In genomic region chr1:32485554-32486255, GRCh38 we compare ENCODE assay signal across 17 cellular contexts. TPM values are rescaled to one million over a fixed set of nuclear protein-coding genes. Genes with fewer than 3 reads are reported as not detected.
"Had no signal": no experiment of that assay in that cellular context is flagged by ENCODE, and none has a peak within 500 bp of the region (broad histone marks: within the 10 kb centered on the region; RNA-seq: fewer than 3 reads in every experiment).

No MANE protein-coding gene starts in this region.

- H3K27me3 ChIP-seq: colonic mucosa, ovary, stomach had no signal

- DNase-seq: activated CD4-positive, alpha-beta memory T cell treated with anti-CD3 and anti-CD28 coated beads, Interleukin-2, amount 10 ng/mL, durations not matched to agents 7 days and 5 days; activated CD4-positive, alpha-beta T cell treated with anti-CD3 and anti-CD28 coated beads for 36 hours; activated gamma-delta T cell; activated T-cell treated with anti-CD3 and anti-CD28 coated beads, Interleukin-2, amount 50 U/mL, for 48 hours; aorta; colonic mucosa; effector CD4-positive, alpha-beta T cell; foreskin fibroblast; islet precursor cell; ovary; stimulated activated CD4-positive, alpha-beta T cell treated with anti-CD3 and anti-CD28 coated beads, Interleukin-4, amount 100 ng/mL, for 4 hours; stomach; T-helper 1 cell; WERI-Rb-1 had no signal

- H3K36me3 ChIP-seq: colonic mucosa, ovary, stomach, thoracic aorta had no signal

- H3K27ac ChIP-seq: colonic mucosa, ovary, WERI-Rb-1 had no signal

- H3K4me3 ChIP-seq: colonic mucosa, ovary, stomach, thoracic aorta had no signal

- H3K9me3 ChIP-seq: colonic mucosa, ovary, stomach, thoracic aorta had no signal

- H3K4me1 ChIP-seq: colonic mucosa had no signal

- ATAC-seq: activated CD4-positive, alpha-beta T cell treated with anti-CD3 and anti-CD28 coated beads for 36 hours; left lobe of liver had no signal

RNA-seq across cellular contexts. Expression of gene ZBTB8B, which starts 20.8 kb away (rescaled TPM):
- total RNA-seq: activated CD4-positive, alpha-beta memory T cell treated with anti-CD3 and anti-CD28 coated beads, Interleukin-2, amount 10 ng/mL, durations not matched to agents 7 days and 5 days; activated CD4-positive, alpha-beta T cell treated with anti-CD3 and anti-CD28 coated beads for 36 hours; cardiac septum; colonic mucosa; left lobe of liver; thoracic aorta had no signal
- polyA plus RNA-seq: aorta had no signal
